In genomic region chr12:101925352-101925751, GRCh38 we compare ENCODE assay signal across 9 cellular contexts. TPM values are rescaled to one million over a fixed set of nuclear protein-coding genes. Genes with fewer than 3 reads are reported as not detected.
DNase-seq lines count a peak whose midpoint lies in the region; ATAC-seq, FAIRE-seq and TF ChIP-seq lines count a peak whose summit lies in the region.
"Had no signal": no experiment of that assay in that cellular context is flagged by ENCODE, and none has a peak within 500 bp of the region (broad histone marks: within the 10 kb centered on the region; RNA-seq: fewer than 3 reads in every experiment).

No MANE protein-coding gene starts in this region.

- no peak for TF ChIP-seq CTCF in brain microvascular endothelial cell (IDR thresholded peaks at IDR 0.05; ENCODE audit: low read depth, low read length, missing control alignments)
- TF ChIP-seq CTCF in HepG2 (CRISPR knock-in tag; IDR thresholded peaks at IDR 0.05), result no peak

- H3K9ac ChIP-seq in HepG2 (ENCODE audit: insufficient read depth, low read depth, low read length), result no peak overlapping the region

- in situ Hi-C loops in brain microvascular endothelial cell (cut with HindIII; ENCODE audit: low pct_ligation_motif_present, low sequenced_read_pairs), result no loop called here
- in situ Hi-C loops in HepG2 (cut with HindIII; ENCODE audit: extremely low pct_ligation_motif_present, low pct_unique_long_range_greater_than_20kb), result loop anchor here (25.0 kb wide), 1 partner anchor 787 kb away; no protein-coding TSS in a partner anchor

- TF ChIP-seq RAD21 in HepG2 (CRISPR knock-in tag; IDR thresholded peaks at IDR 0.05), result no peak

- TF ChIP-seq POLR2A in HepG2 (IDR thresholded peaks at IDR 0.05; ENCODE audit: insufficient read depth in 1 of 2, low read depth in 2 of 2, low read length in 2 of 2), result no peak

- H3K36me3 ChIP-seq in brain microvascular endothelial cell (replicated peaks) (peaks cover 2% of the 10 kb centered on the region), HepG2 (replicated peaks in 1 of 2; ENCODE audit: control insufficient read depth in 1 of 2, insufficient read depth in 2 of 2, low read length in 2 of 2) (peaks cover 0 to 7% of the 10 kb centered on the region in 2 experiments; a peak in 4 of 5 replicates)

- no TSS peak for BruUV-seq in HepG2 (replicated peaks; lab: Mats Ljungman, UMichigan)

- no peaks in the 10 kb centered on the region for H3K4me1 ChIP-seq in HepG2 (ENCODE audit: insufficient read depth, low read length)

- ATAC-seq in HepG2 (peak; percentile 64), HG03135 (IDR thresholded peaks at IDR 0.05; ENCODE audit: unreplicated experiment) (no peak), HG02588 (IDR thresholded peaks at IDR 0.05; ENCODE audit: unreplicated experiment) (no peak)

- H3K9me3 ChIP-seq in HepG2 (ENCODE audit: low read length), result no peaks in the 10 kb centered on the region

- POLR2A ChIA-PET in HepG2 (lab: Yijun Ruan, JAX), result no interaction called here

- H2AFZ ChIP-seq in HepG2 (ENCODE audit: low read length), result no peak overlapping the region

- FAIRE-seq in HepG2 (lab: Jason Lieb, UNC), result no peak
- FAIRE-seq: GM19239 had no signal

- H3K4me3 ChIP-seq in brain microvascular endothelial cell (ENCODE audit: low read depth, low read length) (no peak overlapping the region), HepG2 (replicated peaks in 1 of 3; ENCODE audit: insufficient read depth in 1 of 3, low read depth in 2 of 3, low read length in 3 of 3) (no peak overlapping the region)

- no peaks in the 10 kb centered on the region for H3K27me3 ChIP-seq in brain microvascular endothelial cell (replicated peaks)
- no peaks in the 10 kb centered on the region for H3K27me3 ChIP-seq in HepG2 (ENCODE audit: control insufficient read depth in 1 of 2, insufficient read depth in 2 of 2, low read length in 2 of 2)

- 95% methylated on average over 3 of the region's 3 CpGs for WGBS in HepG2 (ENCODE audit: low lambda C conversion rate)

- DNase-seq in Kasumi-1 (lab: John Stamatoyannopoulos, UW) (peak; percentile 52 to 53), brain microvascular endothelial cell (peak; percentile 98), HepG2 (ENCODE audit: low spot score) (no peak), NCI-H1436 treated with DMSO at 0.1 percent for 48 hours (lab: John Stamatoyannopoulos, UW) (no peak), COLO829 (ENCODE audit: low spot score) (no peak)
- DNase-seq: caudate nucleus had no signal

- CTCF ChIA-PET in HepG2 (lab: Yijun Ruan, JAX; ENCODE audit: low intra/inter-chr PET ratio, low total read pairs), result no interaction called here

- no peak overlapping the region for H3K4me2 ChIP-seq in HepG2 (ENCODE audit: low read depth, low read length)

- intact Hi-C loops in HepG2 (cut with micrococcal nuclease; ENCODE audit: unreplicated experiment), result no loop called here

- H3K79me2 ChIP-seq in HepG2 (ENCODE audit: insufficient read depth, low read length), result no peaks in the 10 kb centered on the region

- H3K27ac ChIP-seq in brain microvascular endothelial cell (peak overlapping the region; percentile 66), HepG2 (ENCODE audit: extremely low read length, insufficient read depth, low read length) (no peak overlapping the region)

- TF ChIP-seq EP300 in HepG2 (IDR thresholded peaks at IDR 0.05; ENCODE audit: low read depth in 2 of 2, low read length in 2 of 2) (no peak), HepG2 (CRISPR knock-in tag; IDR thresholded peaks at IDR 0.05; ENCODE audit: borderline replicate concordance) (no peak)

- H4K20me1 ChIP-seq in HepG2 (ENCODE audit: insufficient read depth, low read length), result no peaks in the 10 kb centered on the region

TF ChIP-seq in HepG2, 621 proteins besides CTCF, POLR2A, EP300 and RAD21:
- TF ChIP-seq DR1 (CRISPR knock-in tag; IDR thresholded peaks at IDR 0.05), result no peak
- TF ChIP-seq STAT5B (CRISPR knock-in tag; IDR thresholded peaks at IDR 0.05), result no peak
- no peak for TF ChIP-seq THYN1 (CRISPR knock-in tag; IDR thresholded peaks at IDR 0.05; ENCODE audit: borderline replicate concordance, low read depth)
- no peak for TF ChIP-seq ZNF44 (CRISPR knock-in tag; IDR thresholded peaks at IDR 0.05)
- TF ChIP-seq ZNF788 (CRISPR knock-in tag; IDR thresholded peaks at IDR 0.05; ENCODE audit: borderline replicate concordance), result no peak
- TF ChIP-seq CAMTA2 (CRISPR knock-in tag; IDR thresholded peaks at IDR 0.05; ENCODE audit: borderline replicate concordance), result no peak
- TF ChIP-seq ZNF12 (CRISPR knock-in tag; IDR thresholded peaks at IDR 0.05), result no peak
- TF ChIP-seq NFE2 (CRISPR knock-in tag; IDR thresholded peaks at IDR 0.05), result no peak
- no peak for TF ChIP-seq CSRNP2 (CRISPR knock-in tag; conservative IDR thresholded peaks at IDR 0.05; ENCODE audit: low read depth)

RNA-seq across cellular contexts. Expression of gene DRAM1, which starts 48.0 kb away (rescaled TPM):
- 18.1 and 20.9 TPM in 2 replicates for total RNA-seq in HepG2 (2016; rRNA removed; fragmentation: Illumina TruSeq; extraction: Trizol)
- 11.5 and 14.6 TPM in 2 replicates for total RNA-seq in HepG2 (2016; cell fraction: cytosol; rRNA removed; fragmentation: Illumina TruSeq; extraction: Trizol; ENCODE audit: low read depth)
- total RNA-seq in HepG2 (2016; cell fraction: insoluble cytoplasmic fraction; rRNA removed; fragmentation: Illumina TruSeq; extraction: Trizol), result 15.8 and 19.6 TPM in 2 replicates
- 26.0 and 26.2 TPM in 2 replicates for total RNA-seq in HepG2 (2016; cell fraction: membrane; rRNA removed; fragmentation: Illumina TruSeq; extraction: Trizol)
- 20.6 and 21.4 TPM in 2 replicates for total RNA-seq in HepG2 (2016; cell fraction: nucleus; rRNA removed; fragmentation: Illumina TruSeq; extraction: Trizol)
- polyA plus RNA-seq in HepG2 (2011; rRNA removed), result 31.2 and 32.6 TPM in 2 replicates
- polyA plus RNA-seq in HepG2 (2011; cell fraction: cytosol; rRNA removed), result 23.6 and 32.3 TPM in 2 replicates
- 11.3 and 11.9 TPM in 2 replicates for polyA plus RNA-seq in HepG2 (2011; cell fraction: nucleus; rRNA removed)
- polyA plus RNA-seq in HepG2 (2012), result 20.1 and 41.9 TPM in 2 replicates
- 18.7 and 22.4 TPM in 2 replicates for polyA plus RNA-seq in HepG2 (2016; cell fraction: cytosol; fragmentation: Illumina TruSeq; extraction: Trizol; ENCODE audit: low read depth)
- 19.3 and 21.9 TPM in 2 replicates for polyA plus RNA-seq in HepG2 (2016; cell fraction: insoluble cytoplasmic fraction; fragmentation: Illumina TruSeq; extraction: Trizol; ENCODE audit: low read depth)
- 22.0 and 22.8 TPM in 2 replicates for polyA plus RNA-seq in HepG2 (2016; cell fraction: membrane; fragmentation: Illumina TruSeq; extraction: Trizol; ENCODE audit: low read depth)
- 32.2 and 34.3 TPM in 2 replicates for polyA plus RNA-seq in HepG2 (2016; cell fraction: nucleus; fragmentation: Illumina TruSeq; extraction: Trizol; ENCODE audit: insufficient read depth, low read depth)
- 30.9 and 36.6 TPM in 2 replicates for polyA minus RNA-seq in HepG2 (2011; rRNA and poly(A)+ RNA removed; ENCODE audit: low replicate concordance)
- 22.9 and 27.9 TPM in 2 replicates for polyA minus RNA-seq in HepG2 (2011; cell fraction: cytosol; rRNA and poly(A)+ RNA removed)
- 34.3 and 35.8 TPM in 2 replicates for polyA minus RNA-seq in HepG2 (2011; cell fraction: nucleus; rRNA and poly(A)+ RNA removed)

Comparison
In these comparisons a context has a peak if more than half of its experiments do, and no peak if none do; other contexts are left out.
1. DNase-seq: peak in Kasumi-1 (2 of 2) and brain microvascular endothelial cell (single experiment); none in HepG2 (single experiment), NCI-H1436 treated with DMSO at 0.1 percent for 48 hours (single experiment) and COLO829 (single experiment).